Comparison of ENCODE assay signal across 1 cellular context in the genomic region with DNA sequence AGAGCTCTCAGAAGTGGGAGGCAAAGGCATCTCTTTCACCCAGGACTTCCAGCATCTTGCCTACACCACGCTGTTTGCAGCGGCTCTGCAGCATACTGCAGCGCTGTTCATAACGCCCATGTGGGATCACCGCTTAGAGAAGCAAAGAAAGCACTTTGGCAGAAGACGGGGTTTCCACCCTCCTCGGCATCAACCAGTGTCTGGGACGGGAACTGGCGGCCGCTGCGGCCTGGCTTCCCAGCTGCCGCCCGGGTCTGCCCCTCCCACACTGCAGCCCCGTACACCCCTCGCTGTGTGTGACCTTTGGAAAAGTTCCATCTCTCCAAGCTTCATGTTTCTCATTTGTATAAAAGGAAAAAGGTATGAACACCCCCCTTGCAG.
TF ChIP-seq lines count a peak whose summit lies in the region.

No MANE protein-coding gene starts in this region.

TF ChIP-seq in GM12878, 131 proteins besides CTCF, POLR2A, EP300 and RAD21:
- TF ChIP-seq ZBTB11 (CRISPR knock-in tag; IDR thresholded peaks at IDR 0.05) (no peak), USF1 (IDR thresholded peaks at IDR 0.05; ENCODE audit: borderline replicate concordance, extremely low read length, insufficient read depth, low read depth, low read length) (no peak), E2F8 (IDR thresholded peaks at IDR 0.05; ENCODE audit: low read depth, partially characterized antibody) (no peak), NR2F1 (conservative IDR thresholded peaks at IDR 0.05) (no peak), CEBPZ (IDR thresholded peaks at IDR 0.05; ENCODE audit: low read depth, low read length) (no peak), ZNF274 (IDR thresholded peaks at IDR 0.05; ENCODE audit: insufficient read depth, insufficient read length) (no peak), ZNF384 (IDR thresholded peaks at IDR 0.05; ENCODE audit: borderline replicate concordance, low read depth, low read length) (no peak), ZBED1 (IDR thresholded peaks at IDR 0.05; ENCODE audit: borderline replicate concordance) (no peak), NR2C1 (IDR thresholded peaks at IDR 0.05) (no peak), ZNF622 (IDR thresholded peaks at IDR 0.05) (no peak)
